In the genomic region with DNA sequence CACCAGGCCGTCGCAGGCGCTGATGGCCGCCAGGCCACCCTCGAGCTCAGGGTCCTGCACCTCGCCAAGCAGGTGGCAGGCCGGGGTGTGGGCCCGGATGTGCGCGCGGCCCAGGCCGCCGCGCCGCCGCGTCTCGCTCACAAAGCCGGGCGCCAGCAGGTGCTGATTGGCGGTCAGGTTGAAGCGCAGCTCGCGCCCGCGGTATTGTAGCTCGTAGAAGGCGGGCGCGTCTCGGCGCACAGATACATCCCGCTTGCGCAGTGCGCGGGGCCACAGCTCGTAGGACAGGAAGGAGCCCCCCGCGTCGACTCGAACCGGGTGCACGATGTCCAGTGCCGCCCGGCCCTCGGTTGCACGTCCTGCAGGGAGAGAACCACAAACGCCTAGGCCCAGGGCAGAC, we compare ENCODE assay signal across 23 cellular contexts. TPM values are rescaled to one million over a fixed set of nuclear protein-coding genes. Genes with fewer than 3 reads are reported as not detected.
"Had no signal": no experiment of that assay in that cellular context is flagged by ENCODE, and none has a peak within 500 bp of the region (broad histone marks: within the 10 kb centered on the region; RNA-seq: fewer than 3 reads in every experiment).

No MANE protein-coding gene starts in this region.

- H3K27ac ChIP-seq: heart right ventricle, hepatocyte, lower lobe of right lung, ovary, skin epidermis, suprapubic skin, tibial nerve had no signal

- H3K27me3 ChIP-seq: heart right ventricle, hepatocyte, ovary, suprapubic skin, tibial nerve had no signal

- DNase-seq: heart right ventricle; islet precursor cell; left ventricle myocardium superior; lower lobe of right lung; mammary epithelial cell; mesenchymal stem cell; mucosa of descending colon; naive thymus-derived CD4-positive, alpha-beta T cell; ovary; retina; stimulated activated CD4-positive, alpha-beta T cell treated with anti-CD3 and anti-CD28 coated beads, Interleukin-2, amount 100 ng/mL, for 48 hours; stimulated activated CD4-positive, alpha-beta T cell treated with anti-CD3 and anti-CD28 coated beads, Interleukin-4, amount 100 ng/mL, for 4 hours; stimulated activated CD8-positive, alpha-beta memory T cell treated with anti-CD3 and anti-CD28 coated beads, Interleukin-4, amount 100 ng/mL, for 48 hours; stimulated activated naive CD4-positive, alpha-beta T cell treated with Interleukin-2 at 50 U/mL for 16 hours had no signal

- H3K36me3 ChIP-seq: lower lobe of right lung, ovary, suprapubic skin had no signal

- H3K4me3 ChIP-seq: heart right ventricle, hepatocyte, lower lobe of right lung, mucosa of descending colon, ovary, skin epidermis, suprapubic skin, tibial nerve had no signal

- H3K27ac Mint-ChIP-seq: mesothelial cell of epicardium; natural killer cell treated with Interleukin-12 subunit alpha and Interleukin-12 subunit beta and Interleukin-15 and Interleukin-18, amount 100 ng/mL, for 72 hours; progenitor cell of endocrine pancreas; stimulated activated memory B cell treated with anti-CD40 and anti-IgM and Interleukin-4, amounts not matched to agents 10 μg/mL and 1 μg/mL and 100 μg/mL, for 72 hours; type B pancreatic cell had no signal

- H3K9me3 Mint-ChIP-seq: mesothelial cell of epicardium; natural killer cell treated with Interleukin-12 subunit alpha and Interleukin-12 subunit beta and Interleukin-15 and Interleukin-18, amount 100 ng/mL, for 72 hours; stimulated activated memory B cell treated with anti-CD40 and anti-IgM and Interleukin-4, amounts not matched to agents 10 μg/mL and 1 μg/mL and 100 μg/mL, for 72 hours; type B pancreatic cell had no signal

- H3K4me3 Mint-ChIP-seq: mesothelial cell of epicardium; naive thymus-derived CD4-positive, alpha-beta T cell; natural killer cell treated with Interleukin-12 subunit alpha and Interleukin-12 subunit beta and Interleukin-15 and Interleukin-18, amount 100 ng/mL, for 72 hours; stimulated activated memory B cell treated with anti-CD40 and anti-IgM and Interleukin-4, amounts not matched to agents 10 μg/mL and 1 μg/mL and 100 μg/mL, for 72 hours; type B pancreatic cell had no signal

- H3K36me3 Mint-ChIP-seq: naive thymus-derived CD4-positive, alpha-beta T cell; natural killer cell treated with Interleukin-12 subunit alpha and Interleukin-12 subunit beta and Interleukin-15 and Interleukin-18, amount 100 ng/mL, for 72 hours; type B pancreatic cell had no signal

- H3K9me3 ChIP-seq: heart right ventricle, lower lobe of right lung, mucosa of descending colon, ovary, suprapubic skin, tibial nerve had no signal

- H3K4me1 ChIP-seq: lower lobe of right lung had no signal

- H3K4me1 Mint-ChIP-seq: mesothelial cell of epicardium; naive thymus-derived CD4-positive, alpha-beta T cell; stimulated activated memory B cell treated with anti-CD40 and anti-IgM and Interleukin-4, amounts not matched to agents 10 μg/mL and 1 μg/mL and 100 μg/mL, for 72 hours had no signal

- H3K27me3 Mint-ChIP-seq: naive thymus-derived CD4-positive, alpha-beta T cell; natural killer cell treated with Interleukin-12 subunit alpha and Interleukin-12 subunit beta and Interleukin-15 and Interleukin-18, amount 100 ng/mL, for 72 hours; progenitor cell of endocrine pancreas; stimulated activated memory B cell treated with anti-CD40 and anti-IgM and Interleukin-4, amounts not matched to agents 10 μg/mL and 1 μg/mL and 100 μg/mL, for 72 hours had no signal

RNA-seq across cellular contexts. Expression of a gene that starts 11.1 kb away (rescaled TPM):
- polyA plus RNA-seq: naive thymus-derived CD4-positive, alpha-beta T cell had no signal
